17 cellular contexts compared by ENCODE assay signal in the genomic region with DNA sequence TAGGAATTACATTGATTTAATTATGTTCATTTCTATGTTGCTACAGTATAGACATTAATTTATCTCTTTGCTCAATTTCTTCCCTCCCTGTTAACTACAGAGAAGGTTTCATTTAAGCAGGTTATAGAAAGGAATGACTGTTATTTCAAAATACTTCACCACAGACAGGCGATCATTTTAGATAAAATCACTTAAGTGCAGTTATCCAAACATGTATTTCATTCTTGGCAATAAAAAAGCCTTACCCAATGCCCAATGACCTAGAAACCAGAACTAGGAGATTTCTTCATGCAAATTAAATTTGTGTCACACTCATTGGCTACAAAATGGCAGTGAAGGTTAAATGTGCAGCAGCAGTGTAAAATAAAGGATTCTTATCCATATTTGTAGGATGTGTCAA.
"Had no signal": no experiment of that assay in that cellular context is flagged by ENCODE, and none has a peak within 500 bp of the region (broad histone marks: within the 10 kb centered on the region; RNA-seq: fewer than 3 reads in every experiment).

No MANE protein-coding gene starts in this region.

- DNase-seq: activated CD4-positive, alpha-beta T cell treated with anti-CD3 and anti-CD28 coated beads, Interleukin-2, amount 10 ng/mL, durations not matched to agents 24 days and 14 days; activated CD4-positive, CD25-positive, alpha-beta regulatory T cell; activated CD8-positive, alpha-beta T cell treated with anti-CD3 and anti-CD28 coated beads for 36 hours; activated naive CD4-positive, alpha-beta T cell; activated naive CD8-positive, alpha-beta T cell treated with anti-CD3 and anti-CD28 coated beads, Interleukin-2, amount 10 ng/mL, durations not matched to agents 7 days and 5 days; activated T-cell treated with anti-CD3 and anti-CD28 coated beads, Interleukin-2, amount 50 U/mL, for 1 hour; anterior cingulate cortex; heart left ventricle; kidney glomerular epithelial cell; sigmoid colon; spleen; stimulated activated CD4-positive, alpha-beta T cell treated with anti-CD3 and anti-CD28 coated beads, Interleukin-4, amount 100 ng/mL, for 4 hours; upper lobe of left lung had no signal

- H3K9me3 ChIP-seq: gastroesophageal sphincter, heart left ventricle, thoracic aorta, upper lobe of left lung had no signal

- H3K4me1 ChIP-seq: heart left ventricle, sigmoid colon, spleen had no signal

- H3K36me3 ChIP-seq: gastroesophageal sphincter, heart left ventricle, sigmoid colon, spleen, thoracic aorta, upper lobe of left lung had no signal

- H3K4me3 ChIP-seq: gastroesophageal sphincter, heart left ventricle, sigmoid colon, spleen, thoracic aorta, upper lobe of left lung had no signal

- H3K27ac ChIP-seq: gastroesophageal sphincter, heart left ventricle, sigmoid colon, spleen, thoracic aorta, upper lobe of left lung had no signal

- H3K27me3 ChIP-seq: gastroesophageal sphincter, heart left ventricle, sigmoid colon, spleen, upper lobe of left lung had no signal

- ATAC-seq: activated CD8-positive, alpha-beta T cell treated with anti-CD3 and anti-CD28 coated beads for 36 hours; activated T-helper 17 cell treated with anti-CD3 and anti-CD28 coated beads, Interleukin-2, amount 50 U/mL, for 72 hours; gastroesophageal sphincter; heart left ventricle; stimulated activated memory B cell treated with anti-CD40 and anti-IgM and Interleukin-4, amounts not matched to agents 10 μg/mL and 1 μg/mL and 100 μg/mL, for 72 hours had no signal
